In genomic region chr2:233213975-233214374, GRCh38 we compare ENCODE assay signal across 18 cellular contexts.
"Had no signal": no experiment of that assay in that cellular context is flagged by ENCODE, and none has a peak within 500 bp of the region (broad histone marks: within the 10 kb centered on the region; RNA-seq: fewer than 3 reads in every experiment).

No MANE protein-coding gene starts in this region.

- H3K27ac Mint-ChIP-seq: dendritic cell treated with granulocyte-macrophage colony-stimulating factor and Interleukin-4, amounts not matched to agents 40 ng/mL and 50 ng/mL, for 4 days; nephron; type B pancreatic cell had no signal

- H3K36me3 ChIP-seq: esophagus squamous epithelium, gastroesophageal sphincter, right atrium auricular region, thyroid gland, uterus had no signal

- ATAC-seq: effector memory CD8-positive, alpha-beta T cell; gastroesophageal sphincter; left lobe of liver had no signal

- H3K4me3 ChIP-seq: esophagus squamous epithelium, gastroesophageal sphincter, right atrium auricular region, thyroid gland, uterus had no signal

- H3K4me3 Mint-ChIP-seq: dendritic cell treated with granulocyte-macrophage colony-stimulating factor and Interleukin-4, amounts not matched to agents 40 ng/mL and 50 ng/mL, for 4 days; effector memory CD8-positive, alpha-beta T cell; nephron; type B pancreatic cell had no signal

- H3K4me1 ChIP-seq: uterus had no signal

- H3K9me3 ChIP-seq: esophagus squamous epithelium, gastroesophageal sphincter, right atrium auricular region, thyroid gland, uterus had no signal

- H3K27ac ChIP-seq: esophagus squamous epithelium, gastroesophageal sphincter, right atrium auricular region, thyroid gland, uterus had no signal

- DNase-seq: effector memory CD8-positive, alpha-beta T cell; esophagus squamous epithelium; foreskin fibroblast; glutamatergic neuron; islet precursor cell; mammary epithelial cell; posterior cingulate gyrus; small intestine; stimulated activated CD4-positive, alpha-beta T cell treated with anti-CD3 and anti-CD28 coated beads, Interleukin-2, amount 100 ng/mL, for 48 hours; stimulated activated naive CD4-positive, alpha-beta T cell treated with Interleukin-2 at 50 U/mL for 16 hours; thyroid gland; uterus had no signal

- H3K9me3 Mint-ChIP-seq: dendritic cell treated with granulocyte-macrophage colony-stimulating factor and Interleukin-4, amounts not matched to agents 40 ng/mL and 50 ng/mL, for 4 days; effector memory CD8-positive, alpha-beta T cell; nephron; type B pancreatic cell had no signal

- H3K27me3 Mint-ChIP-seq: dendritic cell treated with granulocyte-macrophage colony-stimulating factor and Interleukin-4, amounts not matched to agents 40 ng/mL and 50 ng/mL, for 4 days; effector memory CD8-positive, alpha-beta T cell had no signal

- H3K27me3 ChIP-seq: esophagus squamous epithelium, gastroesophageal sphincter, right atrium auricular region, thyroid gland, uterus had no signal
